Comparison of ENCODE assay signal across 1 cellular context in the genomic region with DNA sequence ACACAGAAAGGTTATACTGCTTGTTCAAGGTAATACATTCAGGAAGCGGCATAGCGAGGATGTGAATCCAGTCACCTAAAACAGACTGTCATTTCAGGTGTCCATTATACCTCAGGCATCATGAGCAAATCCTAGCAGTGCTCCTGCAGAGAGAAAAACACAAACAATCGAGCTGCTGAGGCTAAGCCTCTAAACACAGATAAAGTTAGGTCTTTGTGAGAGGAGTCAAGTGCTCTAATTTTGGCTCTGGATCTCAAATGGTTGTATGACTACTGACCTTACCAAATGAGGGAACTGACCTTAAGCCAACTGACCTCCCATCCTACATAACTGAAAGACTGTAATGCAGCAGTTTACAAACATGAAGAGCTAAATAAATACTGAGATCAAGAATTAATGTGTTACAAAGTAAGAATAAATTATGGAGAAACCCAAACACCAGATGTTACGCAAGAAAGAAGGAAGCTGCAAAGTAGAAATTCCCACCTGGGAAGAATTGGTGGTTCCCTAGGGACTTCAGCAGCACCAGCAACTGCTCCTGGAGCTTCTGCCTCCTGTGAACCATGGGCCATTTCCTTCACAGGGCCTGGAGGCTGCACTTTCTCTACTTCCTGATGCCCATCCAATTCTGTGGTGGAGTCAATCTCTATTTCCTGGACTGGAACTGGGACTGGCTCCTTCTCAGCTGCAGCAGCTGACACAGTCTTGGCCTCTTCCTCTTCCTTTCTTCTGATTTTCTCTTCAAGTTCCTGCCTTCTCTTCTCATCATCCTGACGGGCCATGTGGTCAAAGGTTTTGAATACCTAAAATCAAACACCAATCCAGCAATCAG.
TF ChIP-seq lines count a peak whose summit lies in the region.

No MANE protein-coding gene starts in this region.

TF ChIP-seq in K562, 482 proteins besides CTCF, POLR2A, EP300 and RAD21:
- TF ChIP-seq CEBPG (CRISPR knock-in tag; IDR thresholded peaks at IDR 0.05) (no peak), CEBPG (tag; conservative IDR thresholded peaks at IDR 0.05 in 1 of 2, IDR thresholded peaks at IDR 0.05 in 1 of 2) (peak in 1 of 2 experiments; percentile 63; a peak in 3 of 4 replicates), ZNF586 (CRISPR knock-in tag; conservative IDR thresholded peaks at IDR 0.05) (no peak), SNIP1 (IDR thresholded peaks at IDR 0.05; ENCODE audit: low read depth) (no peak), NFXL1 (CRISPR knock-in tag; IDR thresholded peaks at IDR 0.05) (no peak), ZNF197 (CRISPR knock-in tag; IDR thresholded peaks at IDR 0.05; ENCODE audit: low read depth) (no peak), POLR3A (IDR thresholded peaks at IDR 0.05; ENCODE audit: borderline replicate concordance, extremely low read depth, insufficient read depth, insufficient read length) (no peak), IFI16 (CRISPR knock-in tag; IDR thresholded peaks at IDR 0.05) (no peak), CEBPB (tag; IDR thresholded peaks at IDR 0.05) (peak; percentile 54)
- TF ChIP-seq, protein P1, sequence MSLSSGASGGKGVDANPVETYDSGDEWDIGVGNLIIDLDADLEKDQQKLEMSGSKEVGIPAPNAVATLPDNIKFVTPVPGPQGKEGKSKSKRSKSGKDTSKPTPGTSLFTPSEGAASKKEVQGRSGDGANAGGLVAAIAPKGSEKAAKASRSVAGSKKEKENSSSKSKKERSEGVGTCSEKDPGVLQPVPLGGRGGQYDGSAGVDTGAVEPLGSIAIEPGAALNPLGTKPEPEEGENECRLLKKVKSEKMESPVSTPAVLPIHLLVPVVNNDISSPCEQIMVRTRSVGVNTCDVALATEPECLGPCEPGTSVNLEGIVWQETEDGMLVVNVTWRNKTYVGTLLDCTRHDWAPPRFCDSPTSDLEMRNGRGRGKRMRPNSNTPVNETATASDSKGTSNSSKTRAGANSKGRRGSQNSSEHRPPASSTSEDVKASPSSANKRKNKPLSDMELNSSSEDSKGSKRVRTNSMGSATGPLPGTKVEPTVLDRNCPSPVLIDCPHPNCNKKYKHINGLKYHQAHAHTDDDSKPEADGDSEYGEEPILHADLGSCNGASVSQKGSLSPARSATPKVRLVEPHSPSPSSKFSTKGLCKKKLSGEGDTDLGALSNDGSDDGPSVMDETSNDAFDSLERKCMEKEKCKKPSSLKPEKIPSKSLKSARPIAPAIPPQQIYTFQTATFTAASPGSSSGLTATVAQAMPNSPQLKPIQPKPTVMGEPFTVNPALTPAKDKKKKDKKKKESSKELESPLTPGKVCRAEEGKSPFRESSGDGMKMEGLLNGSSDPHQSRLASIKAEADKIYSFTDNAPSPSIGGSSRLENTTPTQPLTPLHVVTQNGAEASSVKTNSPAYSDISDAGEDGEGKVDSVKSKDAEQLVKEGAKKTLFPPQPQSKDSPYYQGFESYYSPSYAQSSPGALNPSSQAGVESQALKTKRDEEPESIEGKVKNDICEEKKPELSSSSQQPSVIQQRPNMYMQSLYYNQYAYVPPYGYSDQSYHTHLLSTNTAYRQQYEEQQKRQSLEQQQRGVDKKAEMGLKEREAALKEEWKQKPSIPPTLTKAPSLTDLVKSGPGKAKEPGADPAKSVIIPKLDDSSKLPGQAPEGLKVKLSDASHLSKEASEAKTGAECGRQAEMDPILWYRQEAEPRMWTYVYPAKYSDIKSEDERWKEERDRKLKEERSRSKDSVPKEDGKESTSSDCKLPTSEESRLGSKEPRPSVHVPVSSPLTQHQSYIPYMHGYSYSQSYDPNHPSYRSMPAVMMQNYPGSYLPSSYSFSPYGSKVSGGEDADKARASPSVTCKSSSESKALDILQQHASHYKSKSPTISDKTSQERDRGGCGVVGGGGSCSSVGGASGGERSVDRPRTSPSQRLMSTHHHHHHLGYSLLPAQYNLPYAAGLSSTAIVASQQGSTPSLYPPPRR (CRISPR knock-in tag; IDR thresholded peaks at IDR 0.05; ENCODE audit: borderline replicate concordance), result no peak
